12 cellular contexts compared by ENCODE assay signal in the genomic region with DNA sequence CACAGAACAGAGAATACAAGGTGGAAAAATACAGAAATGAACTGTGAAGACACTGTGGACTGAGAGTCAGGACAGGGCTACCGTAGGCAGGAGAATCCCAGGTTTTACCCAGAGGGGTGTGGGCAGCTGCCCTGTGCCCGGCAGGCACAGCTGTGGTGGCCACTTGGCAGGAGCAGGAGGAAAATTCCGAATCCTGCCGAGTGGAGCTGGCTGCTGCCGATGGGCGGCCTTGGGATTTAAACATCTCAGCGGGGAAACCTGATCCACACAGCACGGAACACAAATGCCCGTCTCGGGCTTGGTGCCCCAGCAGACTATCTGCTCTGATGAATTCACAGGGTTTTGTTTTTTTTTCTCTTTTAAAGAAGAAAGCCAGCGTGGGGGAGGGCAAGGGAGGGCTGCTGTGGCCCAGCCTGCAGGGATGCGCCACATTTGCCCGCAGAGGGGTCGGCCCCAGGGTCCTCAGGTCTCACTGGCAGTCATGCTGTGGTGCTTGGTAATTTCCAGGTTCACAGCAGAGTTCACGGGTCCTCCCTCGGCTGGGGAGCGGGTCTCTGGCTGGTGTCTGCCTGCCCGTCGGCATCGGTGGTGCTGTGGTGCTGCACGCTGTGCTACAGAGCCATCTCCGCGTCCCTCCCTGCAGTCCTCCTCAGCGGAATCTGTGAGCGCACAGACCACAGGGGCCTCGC. TPM values are rescaled to one million over a fixed set of nuclear protein-coding genes. Genes with fewer than 3 reads are reported as not detected.
DNase-seq lines count a peak whose midpoint lies in the region; ATAC-seq and TF ChIP-seq lines count a peak whose summit lies in the region.
"Had no signal": no experiment of that assay in that cellular context is flagged by ENCODE, and none has a peak within 500 bp of the region (broad histone marks: within the 10 kb centered on the region; RNA-seq: fewer than 3 reads in every experiment).

No MANE protein-coding gene starts in this region.

- H3K27ac Mint-ChIP-seq in naive B cell, result peak overlapping the region in 5 of 6 donors; percentile 72 to 95 (median 84)

- ATAC-seq in naive B cell (ENCODE audit: low read depth in 2 of 2), result no peak
- ATAC-seq in mucosa of descending colon, result no peak

- peak overlapping the region in 7 of 8 donors; percentile 29 to 86 (median 69) for H3K4me3 Mint-ChIP-seq in naive B cell

- H3K36me3 Mint-ChIP-seq in naive B cell, result no peaks in the 10 kb centered on the region

- intact Hi-C loops in cardiac septum (cut with DNase I) (no loop called here), vagina (cut with DNase I) (no loop called here), mucosa of descending colon (cut with DNase I, micrococcal nuclease) (no loop called here)

- no peaks in the 10 kb centered on the region for H3K9me3 ChIP-seq in right atrium auricular region
- H3K9me3 ChIP-seq in vagina, result no peaks in the 10 kb centered on the region
- H3K9me3 ChIP-seq in mucosa of descending colon, result no peaks in the 10 kb centered on the region
- H3K9me3 ChIP-seq: prostate gland had no signal

- no peak for DNase-seq in right atrium auricular region (ENCODE audit: low spot score)
- DNase-seq in cardiac septum (ENCODE audit: low spot score), result no peak
- no peak for DNase-seq in naive B cell
- DNase-seq in vagina (ENCODE audit: extremely low spot score in 2 of 2), result no peak
- no peak for DNase-seq in NCI-H187 treated with DMSO at 0.1 percent for 48 hours (lab: John Stamatoyannopoulos, UW)
- DNase-seq in mucosa of descending colon, result no peak
- DNase-seq in central memory CD4-positive, alpha-beta T cell, result no peak
- DNase-seq: GOT3, NCI-H510A treated with DMSO at 0.1 percent for 48 hours had no signal

- H3K27ac ChIP-seq in right atrium auricular region (peak overlapping the region; percentile 45 to 68), angular gyrus (ENCODE audit: low read depth, low read length) (peak overlapping the region; percentile 84), vagina (peak overlapping the region; percentile 90)
- H3K27ac ChIP-seq: cardiac muscle cell had no signal

- no peaks in the 10 kb centered on the region for H3K27me3 Mint-ChIP-seq in naive B cell

- H3K27me3 ChIP-seq in right atrium auricular region, result no peaks in the 10 kb centered on the region
- H3K27me3 ChIP-seq in vagina, result no peaks in the 10 kb centered on the region
- H3K27me3 ChIP-seq: cardiac muscle cell had no signal

- H3K4me3 ChIP-seq in right atrium auricular region (no peak overlapping the region), vagina (no peak overlapping the region), mucosa of descending colon (no peak overlapping the region)
- H3K4me3 ChIP-seq: cardiac muscle cell, prostate gland had no signal

- TF ChIP-seq CTCF in right atrium auricular region (IDR thresholded peaks at IDR 0.05) (no peak), vagina (IDR thresholded peaks at IDR 0.05) (no peak), mucosa of descending colon (IDR thresholded peaks at IDR 0.05) (no peak)

- no peaks in the 10 kb centered on the region for H3K9me3 Mint-ChIP-seq in naive B cell

- peaks cover 52 to 76% (median 73%) of the 10 kb centered on the region in 3 donors for H3K4me1 Mint-ChIP-seq in naive B cell

- H3K4me1 ChIP-seq in right atrium auricular region (peaks cover 0 to 98% of the 10 kb centered on the region in 2 donors), vagina (peaks cover 95% of the 10 kb centered on the region), mucosa of descending colon (ENCODE audit: low read depth) (peaks cover 65% of the 10 kb centered on the region)

- no peak for TF ChIP-seq POLR2A in vagina (IDR thresholded peaks at IDR 0.05)

- H3K36me3 ChIP-seq in right atrium auricular region, result peaks cover 1% of the 10 kb centered on the region
- H3K36me3 ChIP-seq in vagina, result peaks cover 0 to 2% of the 10 kb centered on the region in 2 donors
- no peaks in the 10 kb centered on the region for H3K36me3 ChIP-seq in mucosa of descending colon (ENCODE audit: low read depth)
- H3K36me3 ChIP-seq: cardiac muscle cell, prostate gland had no signal

RNA-seq across cellular contexts. Expression of a gene that starts 28.0 kb away (rescaled TPM):
- total RNA-seq in right atrium auricular region (1 to 10 TPM; 6.2 to 7.3 TPM), cardiac septum (14.9 TPM), vagina (10.1 TPM), mucosa of descending colon (10 to 100 TPM; 43.8 to 82.8 (median 49.0) TPM)
- 1 to 10 TPM; 4.6 to 6.3 (median 5.4) TPM for polyA plus RNA-seq in naive B cell (ENCODE audit: low read depth in 6 of 6)

RNA-seq across cellular contexts. Expression of a gene that starts 29.0 kb away (rescaled TPM):
- total RNA-seq in right atrium auricular region (10 to 100 TPM; 17.5 to 31.9 TPM), cardiac septum (22.0 TPM), vagina (65.6 TPM), mucosa of descending colon (10 to 100 TPM; 31.7 to 54.9 (median 47.5) TPM)
- polyA plus RNA-seq in naive B cell (ENCODE audit: low read depth in 6 of 6), result 10 to 100 TPM in 5 of 6 donors, 1 to 10 TPM in 1; 4.9 to 18.5 (median 12.7) TPM

RNA-seq across cellular contexts. Expression of a gene that starts 31.1 kb away (rescaled TPM):
- total RNA-seq in right atrium auricular region (1 to 10 TPM; 2.6 to 5.0 TPM), cardiac septum (5.1 TPM), vagina (21.4 TPM), mucosa of descending colon (10 to 100 TPM; 17.3 to 24.9 (median 18.1) TPM)
- 1 to 10 TPM in 5 of 6 donors, under 1 TPM in 1; 0.14 to 4.8 (median 2.7) TPM for polyA plus RNA-seq in naive B cell (ENCODE audit: low read depth in 6 of 6)

RNA-seq across cellular contexts. Expression of a gene that starts 32.7 kb away (rescaled TPM):
- total RNA-seq in right atrium auricular region, result 10 to 100 TPM in 1 of 2 donors, 1 to 10 TPM in 1; 4.8 to 11.8 TPM
- 0.83 TPM for total RNA-seq in cardiac septum
- polyA plus RNA-seq in naive B cell (ENCODE audit: low read depth in 6 of 6), result under 1 TPM in 1 of 6 donors, not detected in 5; 0.94 TPM
- total RNA-seq in vagina, result 29.2 TPM
- total RNA-seq in mucosa of descending colon, result 100 to 1,000 TPM in 2 of 3 donors, 10 to 100 TPM in 1; 91.4 to 330 (median 183) TPM
